20 cellular contexts compared by ENCODE assay signal in the genomic region with DNA sequence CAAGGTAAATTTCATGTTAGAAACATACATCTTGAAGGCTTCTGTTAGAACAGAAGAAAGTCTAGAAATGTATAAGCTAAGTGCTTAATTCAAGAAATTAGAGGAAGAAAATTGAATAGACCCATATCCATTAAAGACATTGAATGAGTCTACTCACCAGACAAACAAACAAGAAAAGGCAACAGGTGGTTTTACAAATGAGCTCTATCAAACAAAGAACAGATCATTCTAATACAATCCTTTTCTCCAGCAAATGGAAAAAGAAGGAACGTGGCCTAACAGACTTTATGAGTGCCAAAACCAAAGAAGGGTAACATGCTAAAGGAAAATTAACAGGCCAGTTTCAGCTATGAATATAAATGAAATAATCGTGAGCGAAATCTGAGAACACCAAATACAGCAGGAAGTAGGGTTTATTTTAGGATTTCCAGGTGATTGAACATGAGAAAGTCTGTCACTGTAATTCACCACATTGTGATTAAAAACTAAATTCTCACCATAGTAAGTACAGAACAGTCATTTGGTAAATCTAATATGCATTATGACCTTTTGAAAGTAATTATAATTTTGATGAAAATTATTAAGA. TPM values are rescaled to one million over a fixed set of nuclear protein-coding genes. Genes with fewer than 3 reads are reported as not detected.
DNase-seq lines count a peak whose midpoint lies in the region; ATAC-seq and TF ChIP-seq lines count a peak whose summit lies in the region.
"Had no signal": no experiment of that assay in that cellular context is flagged by ENCODE, and none has a peak within 500 bp of the region (broad histone marks: within the 10 kb centered on the region; RNA-seq: fewer than 3 reads in every experiment).

No MANE protein-coding gene starts in this region.

- DNase-seq in activated CD4-positive, alpha-beta T cell treated with anti-CD3 and anti-CD28 coated beads for 36 hours = no peak
- no peak for DNase-seq in activated CD4-positive, alpha-beta T cell treated with anti-CD3 and anti-CD28 coated beads, Interleukin-2, amount 50 U/mL, for 4 hours
- DNase-seq in GM20000 (ENCODE audit: low spot score) (peak; percentile 38), spleen (no peak), NK-92 (lab: John Stamatoyannopoulos, UW; ENCODE audit: unreplicated experiment) (no peak), T1000 (lab: John Stamatoyannopoulos, UW) (no peak)
- DNase-seq: ACHN; activated CD8-positive, alpha-beta memory T cell treated with anti-CD3 and anti-CD28 coated beads, Interleukin-2, amount 50 U/mL, for 48 hours; amniotic stem cell; Calu3; GOT3; islet precursor cell; MG63; NCI-H2227 treated with DMSO at 0.1 percent for 48 hours; testis had no signal

- POLR2A ChIA-PET in activated CD4-positive, alpha-beta T cell treated with anti-CD3 and anti-CD28 coated beads for 36 hours (lab: Charles Lee) = no interaction called here

- no peak for TF ChIP-seq CTCF in GM20000 (IDR thresholded peaks at IDR 0.05; ENCODE audit: extremely low read depth, missing control alignments)
- no peak for TF ChIP-seq CTCF in spleen (IDR thresholded peaks at IDR 0.05 in 8 of 11, conservative IDR thresholded peaks at IDR 0.05 in 3 of 11)

- TF ChIP-seq POLR2A in spleen (IDR thresholded peaks at IDR 0.05) = no peak

- H3K36me3 ChIP-seq in spleen = peaks cover 0 to 71% (median 7%) of the 10 kb centered on the region in 6 donors

- H3K9me3 Mint-ChIP-seq in activated CD4-positive, alpha-beta T cell treated with anti-CD3 and anti-CD28 coated beads for 36 hours (ENCODE audit: low read depth) = no peaks in the 10 kb centered on the region

- peaks cover 6% of the 10 kb centered on the region for H3K4me1 Mint-ChIP-seq in activated CD4-positive, alpha-beta T cell treated with anti-CD3 and anti-CD28 coated beads for 36 hours

- peaks cover 58% of the 10 kb centered on the region for H3K36me3 Mint-ChIP-seq in activated CD4-positive, alpha-beta T cell treated with anti-CD3 and anti-CD28 coated beads for 36 hours (ENCODE audit: low read depth)

- no peak overlapping the region for H3K4me3 ChIP-seq in spleen
- H3K4me3 ChIP-seq: MG63, testis had no signal

- no peaks in the 10 kb centered on the region for H3K27me3 ChIP-seq in spleen (replicated peaks in 1 of 7)
- H3K27me3 ChIP-seq: MG63, testis had no signal

- no peaks in the 10 kb centered on the region for H3K9me3 ChIP-seq in spleen
- H3K9me3 ChIP-seq: MG63, testis had no signal

- CTCF ChIA-PET in activated CD4-positive, alpha-beta T cell treated with anti-CD3 and anti-CD28 coated beads for 36 hours (lab: Charles Lee) = interaction anchor here (0.5 to 1.4 kb wide), 6 partner anchors 9 to 447 kb away, joined by 3 to 4 read pairs (median 4); no protein-coding TSS in a partner anchor

- peak overlapping the region; percentile 33 for H3K27ac Mint-ChIP-seq in activated CD4-positive, alpha-beta T cell treated with anti-CD3 and anti-CD28 coated beads for 36 hours

- H3K4me3 Mint-ChIP-seq in activated CD4-positive, alpha-beta T cell treated with anti-CD3 and anti-CD28 coated beads for 36 hours = no peak overlapping the region

- H3K27me3 Mint-ChIP-seq in activated CD4-positive, alpha-beta T cell treated with anti-CD3 and anti-CD28 coated beads for 36 hours = no peaks in the 10 kb centered on the region

- peaks cover 0 to 20% (median 5%) of the 10 kb centered on the region in 6 donors for H3K4me1 ChIP-seq in spleen

- no peak for ATAC-seq in activated CD4-positive, alpha-beta T cell treated with anti-CD3 and anti-CD28 coated beads for 36 hours
- peak; percentile 48 for ATAC-seq in HG03571 (IDR thresholded peaks at IDR 0.05; ENCODE audit: unreplicated experiment)
- ATAC-seq in GM21360 (IDR thresholded peaks at IDR 0.05; ENCODE audit: unreplicated experiment) = no peak
- ATAC-seq: SK-N-SH treated with all-trans-retinoic acid at 6 μM for 48 hours had no signal

- WGBS in spleen, 5 donors = 53 to 68% (median 55%) methylated on average over 3 of the region's 3 CpGs

- H3K27ac ChIP-seq in spleen = peak overlapping the region in 5 of 8 donors; percentile 6 to 45 (median 29)
- H3K27ac ChIP-seq: epithelial cell of prostate, testis, VCaP had no signal

- intact Hi-C loops in activated CD4-positive, alpha-beta T cell treated with anti-CD3 and anti-CD28 coated beads for 36 hours (cut with DNase I, micrococcal nuclease) = no loop called here
- intact Hi-C loops in spleen (cut with DNase I; ENCODE audit: low total_unique reads) = no loop called here

RNA-seq across cellular contexts. Expression of a gene that starts 22.6 kb away (rescaled TPM):
- 100 to 1,000 TPM; 103 to 129 TPM for total RNA-seq in activated CD4-positive, alpha-beta T cell treated with anti-CD3 and anti-CD28 coated beads for 36 hours
- 10 to 100 TPM in 6 of 7 donors, 1 to 10 TPM in 1; 8.3 to 32.1 (median 16.4) TPM for total RNA-seq in spleen
- polyA plus RNA-seq in spleen = 1 to 10 TPM; 6.7 to 9.7 (median 7.6) TPM
